Comparison of ENCODE assay signal across 8 cellular contexts in genomic region chr1:220787069-220787614, GRCh38. TPM values are rescaled to one million over a fixed set of nuclear protein-coding genes. Genes with fewer than 3 reads are reported as not detected.
A peak's percentile ranks its signal among the peaks of the same experiment; 100 is the strongest.
DNase-seq lines count a peak whose midpoint lies in the region; ATAC-seq and TF ChIP-seq lines count a peak whose summit lies in the region.

No MANE protein-coding gene starts in this region.

- no peak overlapping the region for H3K4me3 Mint-ChIP-seq in stimulated activated effector memory CD8-positive, alpha-beta T cell treated with anti-CD3 and anti-CD28 coated beads, Interleukin-12 subunit alpha, Interleukin-12 subunit beta, amount 100 ng/mL, for 72 hours

- no peak for TF ChIP-seq CTCF in GM12864 (IDR thresholded peaks at IDR 0.05; ENCODE audit: low read depth, low read length, missing control alignments)

- H3K9me3 ChIP-seq in ectodermal cell (ENCODE audit: control insufficient read depth, low read length) (no peaks in the 10 kb centered on the region), mucosa of rectum (ENCODE audit: control insufficient read depth in 2 of 2, low read length in 2 of 2) (no peaks in the 10 kb centered on the region)

- 2% methylated on average over 31 to 32 of the region's 32 CpGs for WGBS in ectodermal cell, 2 experiments

- no peak overlapping the region for H3K27ac Mint-ChIP-seq in stimulated activated effector memory CD8-positive, alpha-beta T cell treated with anti-CD3 and anti-CD28 coated beads, Interleukin-12 subunit alpha, Interleukin-12 subunit beta, amount 100 ng/mL, for 72 hours

- H3K4me1 Mint-ChIP-seq in stimulated activated effector memory CD8-positive, alpha-beta T cell treated with anti-CD3 and anti-CD28 coated beads, Interleukin-12 subunit alpha, Interleukin-12 subunit beta, amount 100 ng/mL, for 72 hours, result no peaks in the 10 kb centered on the region

- H3K9me3 Mint-ChIP-seq in stimulated activated effector memory CD8-positive, alpha-beta T cell treated with anti-CD3 and anti-CD28 coated beads, Interleukin-12 subunit alpha, Interleukin-12 subunit beta, amount 100 ng/mL, for 72 hours, result no peaks in the 10 kb centered on the region

- H3K36me3 Mint-ChIP-seq in stimulated activated effector memory CD8-positive, alpha-beta T cell treated with anti-CD3 and anti-CD28 coated beads, Interleukin-12 subunit alpha, Interleukin-12 subunit beta, amount 100 ng/mL, for 72 hours, result no peaks in the 10 kb centered on the region

- H3K36me3 ChIP-seq in ectodermal cell (ENCODE audit: control insufficient read depth, insufficient read depth, low read length), result no peaks in the 10 kb centered on the region
- H3K36me3 ChIP-seq in mucosa of rectum (ENCODE audit: control insufficient read depth in 2 of 2, insufficient read depth in 2 of 2, low read length in 2 of 2), result peaks cover 0 to 6% of the 10 kb centered on the region in 2 donors

- peak overlapping the region; percentile 56 to 80 for H3K9ac ChIP-seq in mucosa of rectum (ENCODE audit: low read depth in 1 of 2, low read length in 2 of 2)

- H3K4me3 ChIP-seq in GM12864 (ENCODE audit: low read depth, low read length) (peak overlapping the region; percentile 45), ectodermal cell (ENCODE audit: insufficient read depth, low read depth, low read length) (peak overlapping the region; percentile 68), mucosa of rectum (ENCODE audit: low read length in 2 of 2) (peak overlapping the region; percentile 69 to 77)

- no peak overlapping the region for H3K27ac ChIP-seq in ectodermal cell (ENCODE audit: insufficient read depth, low read depth, low read length, poor library complexity, severe bottlenecking)
- H3K27ac ChIP-seq in mucosa of rectum (ENCODE audit: low read depth in 2 of 2, low read length in 2 of 2), result peak overlapping the region; percentile 76 to 83

- DNase-seq in GM12864 (ENCODE audit: low read depth) (no peak), NCI-H2227 (lab: John Stamatoyannopoulos, UW; ENCODE audit: unreplicated experiment) (peak; percentile 55)
- DNase-seq in stimulated activated effector memory CD8-positive, alpha-beta T cell treated with anti-CD3 and anti-CD28 coated beads, Interleukin-12 subunit alpha, Interleukin-12 subunit beta, amount 100 ng/mL, for 72 hours (ENCODE audit: low spot score in 2 of 2), result no peak
- no peak for DNase-seq in stimulated activated CD4-positive, alpha-beta T cell treated with anti-CD3 and anti-CD28 coated beads, Interleukin-12 subunit alpha, Interleukin-12 subunit beta, amount 100 ng/mL, for 4 hours
- no peak for DNase-seq in activated CD8-positive, alpha-beta memory T cell treated with anti-CD3 and anti-CD28 coated beads, Interleukin-2, amount 50 U/mL, for 4 hours

- peaks cover 12% of the 10 kb centered on the region for H3K27me3 ChIP-seq in ectodermal cell (ENCODE audit: control insufficient read depth, insufficient read depth, low read length, poor library complexity, severe bottlenecking)
- no peaks in the 10 kb centered on the region for H3K27me3 ChIP-seq in mucosa of rectum (ENCODE audit: control insufficient read depth in 2 of 2, insufficient read depth in 2 of 2, low read length in 2 of 2)

- ATAC-seq in HG02759 (IDR thresholded peaks at IDR 0.05; ENCODE audit: unreplicated experiment), result peak; percentile 53
- ATAC-seq in stimulated activated effector memory CD8-positive, alpha-beta T cell treated with anti-CD3 and anti-CD28 coated beads, Interleukin-12 subunit alpha, Interleukin-12 subunit beta, amount 100 ng/mL, for 72 hours, result no peak

- H3K4me1 ChIP-seq in ectodermal cell (ENCODE audit: control insufficient read depth, insufficient read depth, low read length), result peaks cover 5% of the 10 kb centered on the region
- H3K4me1 ChIP-seq in mucosa of rectum (ENCODE audit: control insufficient read depth in 2 of 2, insufficient read depth in 2 of 2, low read length in 2 of 2), result peaks cover 15 to 23% of the 10 kb centered on the region in 2 donors

RNA-seq across cellular contexts. Expression of gene MTARC1, which starts 0.4 kb away (rescaled TPM):
- 21.7 TPM for polyA plus RNA-seq in ectodermal cell (2013, experiment 1 of 4)
- polyA plus RNA-seq in ectodermal cell (2013, experiment 2 of 4), result 20.9 TPM
- 14.0 TPM for polyA plus RNA-seq in ectodermal cell (2013, experiment 3 of 4)
- polyA plus RNA-seq in ectodermal cell (2013, experiment 4 of 4), result 15.4 TPM

RNA-seq across cellular contexts. Expression of gene MTARC2, which starts 39.0 kb away (rescaled TPM):
- not detected for polyA plus RNA-seq in ectodermal cell (2013, experiment 1 of 4)
- polyA plus RNA-seq in ectodermal cell (2013, experiment 2 of 4), result not detected
- polyA plus RNA-seq in ectodermal cell (2013, experiment 3 of 4), result 0.11 TPM
- polyA plus RNA-seq in ectodermal cell (2013, experiment 4 of 4), result 0.28 TPM
